ENCODE assay signal across 1 cellular context in the genomic region with DNA sequence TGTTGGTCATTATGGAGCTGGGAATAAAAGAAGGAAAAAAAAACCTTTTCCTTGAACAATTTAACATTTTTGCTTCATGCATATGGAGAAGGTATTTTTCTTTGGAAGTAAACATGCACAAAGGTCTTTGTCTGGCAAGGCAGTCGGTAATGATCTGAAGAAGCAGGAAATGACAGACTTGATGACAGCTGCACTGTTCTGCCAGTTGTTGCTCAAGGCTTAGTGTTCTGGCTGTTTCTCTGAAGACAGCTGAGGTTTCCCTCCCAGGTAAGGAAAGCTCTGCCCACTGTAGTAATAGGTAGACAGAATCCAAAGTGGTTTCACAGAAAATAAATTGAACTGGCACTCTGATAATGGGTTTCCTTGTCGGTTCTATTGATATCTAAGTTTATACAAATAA.
TF ChIP-seq lines count a peak whose summit lies in the region.

No MANE protein-coding gene starts in this region.

TF ChIP-seq in endothelial cell of umbilical vein, 7 proteins besides CTCF, POLR2A, EP300 and RAD21:
- TF ChIP-seq MYC (IDR thresholded peaks at IDR 0.05; ENCODE audit: low read depth, low read length): no peak
- no peak for TF ChIP-seq EZH2 (IDR thresholded peaks at IDR 0.05; ENCODE audit: borderline replicate concordance, low read depth, low read length, severe bottlenecking)
- TF ChIP-seq JUN (IDR thresholded peaks at IDR 0.05; ENCODE audit: borderline replicate concordance, insufficient read depth, insufficient read length, low read depth): no peak
- no peak for TF ChIP-seq POLR2AphosphoS5 (IDR thresholded peaks at IDR 0.05; ENCODE audit: insufficient read depth, low read depth, low read length)
- no peak for TF ChIP-seq MAX (IDR thresholded peaks at IDR 0.05; ENCODE audit: insufficient read depth, insufficient read length)
- no peak for TF ChIP-seq GATA2 (IDR thresholded peaks at IDR 0.05; ENCODE audit: insufficient read depth, insufficient read length, low read depth, low read length)
- TF ChIP-seq FOS (IDR thresholded peaks at IDR 0.05; ENCODE audit: borderline replicate concordance, insufficient read depth, low read length): no peak
